22 cellular contexts compared by ENCODE assay signal in the genomic region with DNA sequence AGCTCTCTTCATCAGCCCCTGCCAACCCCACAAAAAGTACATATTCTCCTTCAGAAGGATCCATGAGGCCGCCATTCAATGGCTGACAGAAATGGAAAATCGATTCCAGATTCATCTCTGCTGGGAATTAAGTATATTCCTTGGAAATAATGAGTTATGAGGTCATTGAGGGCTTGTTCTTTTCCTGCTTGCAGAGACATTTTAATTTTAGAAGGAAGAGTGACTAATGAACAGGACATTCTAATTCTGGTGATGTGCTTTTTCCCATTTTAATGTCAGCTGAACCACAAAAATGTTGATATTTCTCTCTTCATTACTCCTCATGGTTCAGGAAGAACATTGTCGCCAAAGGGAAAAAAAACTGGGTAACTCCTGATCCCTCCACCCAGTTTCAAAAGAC.
DNase-seq lines count a peak whose midpoint lies in the region; FAIRE-seq and TF ChIP-seq lines count a peak whose summit lies in the region.
"Had no signal": no experiment of that assay in that cellular context is flagged by ENCODE, and none has a peak within 500 bp of the region (broad histone marks: within the 10 kb centered on the region; RNA-seq: fewer than 3 reads in every experiment).

No MANE protein-coding gene starts in this region.

- H3K9ac ChIP-seq in skeletal muscle satellite cell (ENCODE audit: low read depth, low read length), result peak overlapping the region; percentile 57

- H3K27me3 ChIP-seq in SJCRH30, result no peaks in the 10 kb centered on the region
- H3K27me3 ChIP-seq in skeletal muscle satellite cell (ENCODE audit: control insufficient read depth, insufficient read depth, low read length), result no peaks in the 10 kb centered on the region

- TF ChIP-seq CTCF in RWPE1 (conservative IDR thresholded peaks at IDR 0.05; ENCODE audit: low read depth), result no peak

- H3K27me3 Mint-ChIP-seq in activated CD4-positive, alpha-beta T cell treated with anti-CD3 and anti-CD28 coated beads, Interleukin-2, amount 10 ng/mL, durations not matched to agents 7 days and 5 days, result peaks cover 7% of the 10 kb centered on the region

- H3K27ac Mint-ChIP-seq in activated CD4-positive, alpha-beta T cell treated with anti-CD3 and anti-CD28 coated beads, Interleukin-2, amount 10 ng/mL, durations not matched to agents 7 days and 5 days, result no peak overlapping the region
- H3K27ac Mint-ChIP-seq: activated CD4-positive, alpha-beta T cell treated with anti-CD3 and anti-CD28 coated beads, Interleukin-2, amount 10 ng/mL, durations not matched to agents 24 days and 14 days; naive thymus-derived CD4-positive, alpha-beta T cell had no signal

- DNase-seq in EH (ENCODE audit: low read depth) (peak; percentile 89), SJCRH30 (no peak), fibroblast of peridontal ligament (ENCODE audit: extremely low read depth) (peak; percentile 14), GM12891 (ENCODE audit: insufficient read length, low spot score) (no peak), RWPE1 (ENCODE audit: low spot score) (no peak), GM12892 (ENCODE audit: insufficient read length) (no peak)
- DNase-seq in activated CD4-positive, alpha-beta T cell treated with anti-CD3 and anti-CD28 coated beads, Interleukin-2, amount 10 ng/mL, durations not matched to agents 7 days and 5 days, result no peak
- DNase-seq: activated CD4-positive, alpha-beta T cell treated with anti-CD3 and anti-CD28 coated beads, Interleukin-2, amount 10 ng/mL, durations not matched to agents 24 days and 14 days; activated CD8-positive, alpha-beta memory T cell treated with anti-CD3 and anti-CD28 coated beads, Interleukin-2, amount 50 U/mL, for 4 hours; activated effector memory CD4-positive, alpha-beta T cell treated with Interleukin-2 at 50 U/mL for 16 hours; central memory CD4-positive, alpha-beta T cell; effector memory CD4-positive, alpha-beta T cell; KBM-7; mammary epithelial cell; naive thymus-derived CD4-positive, alpha-beta T cell; NCI-H2029 treated with DMSO at 0.1 percent for 48 hours; small intestine; stimulated activated CD4-positive, alpha-beta T cell treated with anti-CD3 and anti-CD28 coated beads, Interleukin-4, amount 100 ng/mL, for 24 hours; T-helper 1 cell had no signal

- H3K4me1 ChIP-seq in SJCRH30 (peaks cover 21% of the 10 kb centered on the region), skeletal muscle satellite cell (ENCODE audit: control insufficient read depth, insufficient read depth, low read length) (peaks cover 40% of the 10 kb centered on the region)

- no peaks in the 10 kb centered on the region for H3K36me3 ChIP-seq in SJCRH30
- no peaks in the 10 kb centered on the region for H3K36me3 ChIP-seq in skeletal muscle satellite cell (ENCODE audit: insufficient read depth, low read length)

- peaks cover 3% of the 10 kb centered on the region for H3K9me3 Mint-ChIP-seq in activated CD4-positive, alpha-beta T cell treated with anti-CD3 and anti-CD28 coated beads, Interleukin-2, amount 10 ng/mL, durations not matched to agents 7 days and 5 days

- no peaks in the 10 kb centered on the region for H3K4me1 Mint-ChIP-seq in activated CD4-positive, alpha-beta T cell treated with anti-CD3 and anti-CD28 coated beads, Interleukin-2, amount 10 ng/mL, durations not matched to agents 7 days and 5 days
- H3K4me1 Mint-ChIP-seq: activated CD4-positive, alpha-beta T cell treated with anti-CD3 and anti-CD28 coated beads, Interleukin-2, amount 10 ng/mL, durations not matched to agents 24 days and 14 days had no signal

- H3K4me3 Mint-ChIP-seq in activated CD4-positive, alpha-beta T cell treated with anti-CD3 and anti-CD28 coated beads, Interleukin-2, amount 10 ng/mL, durations not matched to agents 7 days and 5 days, result no peak overlapping the region
- H3K4me3 Mint-ChIP-seq: activated CD4-positive, alpha-beta T cell treated with anti-CD3 and anti-CD28 coated beads, Interleukin-2, amount 10 ng/mL, durations not matched to agents 24 days and 14 days; naive thymus-derived CD4-positive, alpha-beta T cell had no signal

- no peak for TF ChIP-seq POLR2A in GM12891 (IDR thresholded peaks at IDR 0.05; ENCODE audit: low read depth, low read length)
- TF ChIP-seq POLR2A in GM12892 (IDR thresholded peaks at IDR 0.05; ENCODE audit: low read depth, low read length), result no peak

- CTCF ChIA-PET in RWPE1 (lab: Yijun Ruan, JAX), result interaction anchor here (0.5 kb wide), 1 partner anchor 1085 kb away, joined by 3 read pairs; no protein-coding TSS in a partner anchor
- CTCF ChIA-PET in activated CD4-positive, alpha-beta T cell treated with anti-CD3 and anti-CD28 coated beads, Interleukin-2, amount 10 ng/mL, durations not matched to agents 7 days and 5 days (lab: Charles Lee), result interaction anchor here (0.9 to 1.1 kb wide), 2 partner anchors 243 to 725 kb away, joined by 3 read pairs; no protein-coding TSS in a partner anchor

- peak overlapping the region; percentile 53 for H3K4me2 ChIP-seq in skeletal muscle satellite cell (ENCODE audit: low read length)

- no peaks in the 10 kb centered on the region for H3K36me3 Mint-ChIP-seq in activated CD4-positive, alpha-beta T cell treated with anti-CD3 and anti-CD28 coated beads, Interleukin-2, amount 10 ng/mL, durations not matched to agents 7 days and 5 days (ENCODE audit: low read depth)
- H3K36me3 Mint-ChIP-seq: naive thymus-derived CD4-positive, alpha-beta T cell had no signal

- H3K27ac ChIP-seq in SJCRH30 (0 out of 2 replicates have a peak overlapping the region, but pooled peaks have one; percentile 11), RWPE1 (no peak overlapping the region)

- no peak overlapping the region for H3K4me3 ChIP-seq in SJCRH30
- H3K4me3 ChIP-seq in skeletal muscle satellite cell (ENCODE audit: low read length), result no peak overlapping the region

- POLR2A ChIA-PET in RWPE1 (lab: Yijun Ruan, JAX; ENCODE audit: low non-redundant PET), result no interaction called here
- POLR2A ChIA-PET in activated CD4-positive, alpha-beta T cell treated with anti-CD3 and anti-CD28 coated beads, Interleukin-2, amount 10 ng/mL, durations not matched to agents 7 days and 5 days (lab: Charles Lee), result no interaction called here

- FAIRE-seq in GM12891 (lab: Jason Lieb, UNC) (no peak), GM12892 (lab: Jason Lieb, UNC) (no peak)
- FAIRE-seq: GM18507, islet of Langerhans, small intestine had no signal

- H3K9me3 ChIP-seq in SJCRH30 (replicated peaks), result no peaks in the 10 kb centered on the region; the same call in 1 of the 2 replicates
- no peaks in the 10 kb centered on the region for H3K9me3 ChIP-seq in skeletal muscle satellite cell (replicated peaks; ENCODE audit: low read length)

TF ChIP-seq in GM12891, 5 proteins besides CTCF, POLR2A, EP300 and RAD21:
- TF ChIP-seq TAF1 (IDR thresholded peaks at IDR 0.05; ENCODE audit: low read depth, low read length), result no peak
- TF ChIP-seq SPI1 (IDR thresholded peaks at IDR 0.05; ENCODE audit: low read depth, low read length), result no peak
- TF ChIP-seq POLR2AphosphoS5 (IDR thresholded peaks at IDR 0.05; ENCODE audit: low read depth, low read length), result no peak
- TF ChIP-seq PAX5 (IDR thresholded peaks at IDR 0.05; ENCODE audit: insufficient read depth, low read length, severe bottlenecking), result no peak
- TF ChIP-seq POU2F2 (IDR thresholded peaks at IDR 0.05; ENCODE audit: low read depth, low read length), result no peak

Comparison
In these comparisons a context has a peak if more than half of its experiments do, and no peak if none do; other contexts are left out.
1. DNase-seq: peak in EH (single experiment) and fibroblast of peridontal ligament (single experiment); none in SJCRH30 (0 of 2), GM12891 (single experiment), RWPE1 (single experiment), activated CD4-positive, alpha-beta T cell treated with anti-CD3 and anti-CD28 coated beads, Interleukin-2, amount 10 ng/mL, durations not matched to agents 7 days and 5 days (single experiment) and GM12892 (single experiment).